ENCODE assay signal across 14 cellular contexts in the genomic region with DNA sequence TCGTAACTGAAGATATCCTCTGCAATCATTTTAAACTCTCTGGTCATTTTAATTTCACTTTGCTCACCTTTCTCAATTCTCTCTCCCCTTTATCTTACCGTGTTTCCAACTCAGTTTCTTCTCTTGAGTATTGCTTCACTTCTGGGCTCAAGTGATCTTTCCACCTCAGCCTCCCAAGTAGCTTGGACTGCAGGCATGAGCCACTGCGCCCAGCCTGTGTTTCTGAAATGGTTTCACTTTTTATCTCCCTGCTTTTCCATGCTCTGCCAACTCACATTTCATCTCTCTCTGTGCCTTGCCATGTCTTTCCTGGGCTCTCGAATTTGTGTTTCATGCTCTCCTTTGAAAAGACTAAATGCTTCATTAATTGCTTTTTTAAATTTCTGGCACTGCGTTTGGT. TPM values are rescaled to one million over a fixed set of nuclear protein-coding genes. Genes with fewer than 3 reads are reported as not detected.
DNase-seq lines count a peak whose midpoint lies in the region; TF ChIP-seq lines count a peak whose summit lies in the region.
"Had no signal": no experiment of that assay in that cellular context is flagged by ENCODE, and none has a peak within 500 bp of the region (broad histone marks: within the 10 kb centered on the region; RNA-seq: fewer than 3 reads in every experiment).

No MANE protein-coding gene starts in this region.

- no peak for TF ChIP-seq CTCF in OCI-LY3 (IDR thresholded peaks at IDR 0.05; ENCODE audit: low read depth, low read length)
- TF ChIP-seq CTCF in fibroblast of the aortic adventitia (IDR thresholded peaks at IDR 0.05; ENCODE audit: insufficient read depth, low read length): no peak

- H3K9ac ChIP-seq in OCI-LY3 (ENCODE audit: low read length) (peak overlapping the region; percentile 96), skeletal muscle tissue (ENCODE audit: low read depth in 1 of 3, low read length in 3 of 3) (peak overlapping the region in 2 of 3 donors; percentile 45 to 66)

- H3K4me3 ChIP-seq in OCI-LY3 (ENCODE audit: low read length) (peak overlapping the region; percentile 77), fibroblast of the aortic adventitia (ENCODE audit: low read depth, low read length) (peak overlapping the region; percentile 18), skeletal muscle tissue (ENCODE audit: low read length in 3 of 3) (peak overlapping the region; percentile 32 to 62 (median 54))
- H3K4me3 ChIP-seq: MG63 had no signal

- no peaks in the 10 kb centered on the region for H3K9me3 Mint-ChIP-seq in T-helper 2 cell treated with Interferon-gamma antibody and Interleukin-4, amounts not matched to agents 5 μg/mL and 100 μg/mL, for 36 hours

- H3K27ac ChIP-seq in OCI-LY3 (ENCODE audit: low read length): peak overlapping the region; percentile 97
- peak overlapping the region; percentile 60 for H3K27ac ChIP-seq in skeletal muscle tissue (ENCODE audit: low read depth, low read length)
- H3K27ac ChIP-seq: heart right ventricle had no signal

- peak overlapping the region; percentile 70 for H3K4me3 Mint-ChIP-seq in T-helper 2 cell treated with Interferon-gamma antibody and Interleukin-4, amounts not matched to agents 5 μg/mL and 100 μg/mL, for 36 hours

- H3K79me2 ChIP-seq in OCI-LY3 (ENCODE audit: low read length): no peaks in the 10 kb centered on the region

- no peak overlapping the region for H3K27ac Mint-ChIP-seq in T-helper 2 cell treated with Interferon-gamma antibody and Interleukin-4, amounts not matched to agents 5 μg/mL and 100 μg/mL, for 36 hours

- H3K4me1 ChIP-seq in OCI-LY3 (ENCODE audit: low read length): peaks cover 58% of the 10 kb centered on the region
- peaks cover 9 to 21% (median 15%) of the 10 kb centered on the region in 3 donors for H3K4me1 ChIP-seq in skeletal muscle tissue (ENCODE audit: control insufficient read depth in 3 of 3, insufficient read depth in 3 of 3, low read length in 3 of 3)

- H3K4me2 ChIP-seq in OCI-LY3 (ENCODE audit: low read length): peak overlapping the region; percentile 98

- H3K36me3 ChIP-seq in OCI-LY3 (replicated peaks; ENCODE audit: low read depth, low read length) (peaks cover 6% of the 10 kb centered on the region), skeletal muscle tissue (ENCODE audit: control insufficient read depth in 3 of 3, insufficient read depth in 3 of 3, low read length in 3 of 3) (no peaks in the 10 kb centered on the region)
- H3K36me3 ChIP-seq: heart right ventricle, MG63 had no signal

- no peak overlapping the region for H2AFZ ChIP-seq in OCI-LY3 (ENCODE audit: low read depth, low read length)

- no peak for DNase-seq in T-helper 2 cell treated with Interferon-gamma antibody and Interleukin-4, amounts not matched to agents 5 μg/mL and 100 μg/mL, for 36 hours (ENCODE audit: low spot score)
- DNase-seq in T-helper 2 cell (no peak), fibroblast of the aortic adventitia (ENCODE audit: low read depth) (peak; percentile 45), Ammon's horn (ENCODE audit: low spot score) (no peak), NCI-H1048 (lab: John Stamatoyannopoulos, UW) (no peak), nucleus accumbens (lab: John Stamatoyannopoulos, UW) (no peak)
- DNase-seq: ACHN; activated effector memory CD4-positive, alpha-beta T cell treated with Interleukin-2 at 50 U/mL for 16 hours; dermis blood vessel endothelial cell; heart right ventricle; MG63; T1000 had no signal

- H3K4me1 Mint-ChIP-seq in T-helper 2 cell treated with Interferon-gamma antibody and Interleukin-4, amounts not matched to agents 5 μg/mL and 100 μg/mL, for 36 hours (ENCODE audit: low read depth): peaks cover 22% of the 10 kb centered on the region

- H3K9me3 ChIP-seq in OCI-LY3 (ENCODE audit: insufficient read depth, low read length) (no peaks in the 10 kb centered on the region), skeletal muscle tissue (ENCODE audit: control insufficient read depth in 3 of 3, low read length in 3 of 3) (no peaks in the 10 kb centered on the region)
- H3K9me3 ChIP-seq: heart right ventricle, MG63 had no signal

- no peaks in the 10 kb centered on the region for H3K36me3 Mint-ChIP-seq in T-helper 2 cell treated with Interferon-gamma antibody and Interleukin-4, amounts not matched to agents 5 μg/mL and 100 μg/mL, for 36 hours (ENCODE audit: low read depth)

- H3K27me3 Mint-ChIP-seq in T-helper 2 cell treated with Interferon-gamma antibody and Interleukin-4, amounts not matched to agents 5 μg/mL and 100 μg/mL, for 36 hours (ENCODE audit: low read depth): peaks cover 9% of the 10 kb centered on the region

- H3K27me3 ChIP-seq in OCI-LY3 (ENCODE audit: low read depth, low read length) (no peaks in the 10 kb centered on the region), skeletal muscle tissue (ENCODE audit: control insufficient read depth in 3 of 3, insufficient read depth in 3 of 3, low read length in 3 of 3) (no peaks in the 10 kb centered on the region)
- H3K27me3 ChIP-seq: MG63 had no signal

- H4K20me1 ChIP-seq in OCI-LY3 (ENCODE audit: insufficient read depth, low read length): no peaks in the 10 kb centered on the region

RNA-seq across cellular contexts. Expression of a gene that starts 30.5 kb away (rescaled TPM):
- total RNA-seq in fibroblast of the aortic adventitia (ENCODE audit: low replicate concordance) (11.9 and 45.1 TPM in 2 replicates), skeletal muscle tissue (32.9 TPM)

Comparison
In these comparisons a context has a peak if more than half of its experiments do, and no peak if none do; other contexts are left out.
1. H3K4me3 ChIP-seq: peak in every context shown above with its lines; median percentile 77 in OCI-LY3; 54 in skeletal muscle tissue; 18 in fibroblast of the aortic adventitia.